ENCODE assay signal across 18 cellular contexts in genomic region chrX:9183481-9183880, GRCh38.
"Had no signal": no experiment of that assay in that cellular context is flagged by ENCODE, and none has a peak within 500 bp of the region (broad histone marks: within the 10 kb centered on the region; RNA-seq: fewer than 3 reads in every experiment).

No MANE protein-coding gene starts in this region.

- H3K27me3 ChIP-seq: esophagus squamous epithelium, foreskin keratinocyte, hepatocyte, neutrophil, right atrium auricular region, sigmoid colon, stomach had no signal

- DNase-seq: effector memory CD8-positive, alpha-beta T cell; esophagus squamous epithelium; foreskin keratinocyte; kidney; mesendoderm; naive thymus-derived CD4-positive, alpha-beta T cell; sigmoid colon; small intestine; stimulated activated CD4-positive, alpha-beta T cell treated with anti-CD3 and anti-CD28 coated beads, Interleukin-12 subunit alpha, Interleukin-12 subunit beta, amount 100 ng/mL, for 4 hours; stimulated activated naive CD4-positive, alpha-beta T cell; stomach; substantia nigra; trophoblast cell had no signal

- H3K4me1 ChIP-seq: esophagus squamous epithelium, foreskin keratinocyte, right atrium auricular region, sigmoid colon, stomach had no signal

- H3K9me3 ChIP-seq: esophagus squamous epithelium, neutrophil, sigmoid colon, thoracic aorta had no signal

- H3K27ac ChIP-seq: epithelial cell of prostate, esophagus squamous epithelium, foreskin keratinocyte, hepatocyte, neutrophil, right atrium auricular region, sigmoid colon, stomach, thoracic aorta had no signal

- H3K36me3 ChIP-seq: esophagus squamous epithelium, neutrophil, right atrium auricular region, sigmoid colon, stomach, thoracic aorta had no signal

- H3K4me3 ChIP-seq: esophagus squamous epithelium, hepatocyte, right atrium auricular region, sigmoid colon, stomach, thoracic aorta had no signal

- ATAC-seq: effector memory CD8-positive, alpha-beta T cell; foreskin keratinocyte; naive thymus-derived CD4-positive, alpha-beta T cell had no signal
